ENCODE assay signal across 14 cellular contexts in genomic region chr11:20023082-20023426, GRCh38.
A peak's percentile ranks its signal among the peaks of the same experiment; 100 is the strongest.
DNase-seq lines count a peak whose midpoint lies in the region; ATAC-seq and TF ChIP-seq lines count a peak whose summit lies in the region.
"Had no signal": no experiment of that assay in that cellular context is flagged by ENCODE, and none has a peak within 500 bp of the region (broad histone marks: within the 10 kb centered on the region; RNA-seq: fewer than 3 reads in every experiment).

No MANE protein-coding gene starts in this region.

- no peak overlapping the region for H4K5ac ChIP-seq in mesendoderm (ENCODE audit: low read length)

- peak overlapping the region; percentile 16; the same call in 1 of the 2 replicates for H3K27ac ChIP-seq in ACC112 (ENCODE audit: low read depth, low read length)
- peak overlapping the region; percentile 81 for H3K27ac ChIP-seq in epithelial cell of prostate
- peak overlapping the region; percentile 97 for H3K27ac ChIP-seq in mesendoderm (ENCODE audit: low read depth, low read length)
- H3K27ac ChIP-seq: sigmoid colon, tibial nerve had no signal

- H2BK5ac ChIP-seq in mesendoderm (ENCODE audit: low read length), result peak overlapping the region; percentile 85

- H3K4me1 ChIP-seq in ACC112 (ENCODE audit: control insufficient read depth, insufficient read depth, low read length, unreplicated experiment) (peaks cover 17% of the 10 kb centered on the region), mesendoderm (ENCODE audit: control insufficient read depth, low read depth, low read length) (peaks cover 16% of the 10 kb centered on the region)

- no peak overlapping the region for H4K8ac ChIP-seq in mesendoderm (ENCODE audit: low read depth, low read length)

- H3K4me3 ChIP-seq in ACC112 (ENCODE audit: low read depth, low read length) (no peak overlapping the region), mesendoderm (ENCODE audit: low read length) (peak overlapping the region; percentile 74)
- H3K4me3 ChIP-seq: sigmoid colon, tibial nerve had no signal

- peaks cover 48% of the 10 kb centered on the region for H3K79me2 ChIP-seq in ACC112 (ENCODE audit: control insufficient read depth, insufficient read depth, low read length, unreplicated experiment)
- peaks cover 31% of the 10 kb centered on the region for H3K79me2 ChIP-seq in mesendoderm (ENCODE audit: control insufficient read depth, insufficient read depth, low read length)

- H3K9ac ChIP-seq in mesendoderm (ENCODE audit: low read length), result peak overlapping the region; percentile 76

- H2BK15ac ChIP-seq in mesendoderm (replicated peaks; ENCODE audit: low read depth), result peak overlapping the region; percentile 75

- peak overlapping the region; percentile 97 for H3K18ac ChIP-seq in mesendoderm (ENCODE audit: low read length)

- peak overlapping the region; percentile 78 for H3K4ac ChIP-seq in mesendoderm (ENCODE audit: low read depth, low read length)

- ATAC-seq in SK-N-SH treated with all-trans-retinoic acid at 6 μM for 48 hours, result peak; percentile 6; the same call in 2 of the 3 replicates

- H3K4me2 ChIP-seq in mesendoderm (ENCODE audit: low read length), result peak overlapping the region; percentile 71

- H3K27me3 ChIP-seq in ACC112 (ENCODE audit: insufficient read depth, low read length), result no peaks in the 10 kb centered on the region
- no peaks in the 10 kb centered on the region for H3K27me3 ChIP-seq in mesendoderm (ENCODE audit: insufficient read depth, low read length, poor library complexity)
- H3K27me3 ChIP-seq: sigmoid colon, tibial nerve had no signal

- no CpG with 5 or more reads among the region's 6 CpGs for WGBS in mesendoderm (ENCODE audit: extremely low coverage, insufficient coverage, low lambda C conversion rate)

- H3K36me3 ChIP-seq in ACC112 (ENCODE audit: insufficient read depth, low read length) (peaks cover 5% of the 10 kb centered on the region; the same call in 1 of the 2 replicates), mesendoderm (ENCODE audit: control insufficient read depth, insufficient read depth, low read length) (no peaks in the 10 kb centered on the region)
- H3K36me3 ChIP-seq: sigmoid colon, tibial nerve had no signal

- H2AFZ ChIP-seq in ACC112 (ENCODE audit: low read length, unreplicated experiment), result no peak overlapping the region

- peak overlapping the region; percentile 86 for H3K56ac ChIP-seq in mesendoderm (ENCODE audit: low read length)

- no peaks in the 10 kb centered on the region for H3K79me1 ChIP-seq in mesendoderm (ENCODE audit: low read length)

- no peak overlapping the region for H2AK5ac ChIP-seq in mesendoderm (ENCODE audit: low read length)

- H2BK120ac ChIP-seq in mesendoderm (ENCODE audit: low read depth, low read length), result peak overlapping the region; percentile 49

- H3K23ac ChIP-seq in mesendoderm (ENCODE audit: low read length), result no peak overlapping the region

- no peak for DNase-seq in epithelial cell of prostate (ENCODE audit: low read depth, low spot score)
- DNase-seq in mesendoderm, result no peak
- no peak for DNase-seq in NCI-H187 treated with DMSO at 0.1 percent for 48 hours (lab: John Stamatoyannopoulos, UW)
- no peak for DNase-seq in AG20443 (ENCODE audit: low spot score)
- DNase-seq in OCI-M1 (lab: John Stamatoyannopoulos, UW), result no peak
- DNase-seq in C1 segment of cervical spinal cord (lab: John Stamatoyannopoulos, UW), result no peak
- DNase-seq: effector CD8-positive, alpha-beta T cell; HCEC 1CT; NCI-H524 treated with DMSO at 0.1 percent for 48 hours; SHP77 treated with DMSO at 0.1 percent for 48 hours; sigmoid colon had no signal

TF ChIP-seq in SK-N-SH treated with all-trans-retinoic acid at 6 μM for 48 hours, 23 proteins besides CTCF, POLR2A, EP300 and RAD21:
- TF ChIP-seq ZNF70 (CRISPR knock-in tag; IDR thresholded peaks at IDR 0.05) (no peak), ZNF8 (CRISPR knock-in tag; IDR thresholded peaks at IDR 0.05) (no peak), ISL1 (CRISPR knock-in tag; IDR thresholded peaks at IDR 0.05) (no peak), GLIS3 (CRISPR knock-in tag; IDR thresholded peaks at IDR 0.05) (no peak)
TF ChIP-seq in SK-N-SH treated with all-trans-retinoic acid at 6 μM for 48 hours: peak in this region for 0.

Comparison
In these comparisons a context has a peak if more than half of its experiments do, and no peak if none do; other contexts are left out.
1. H3K27ac ChIP-seq: peak in every context shown above with its lines; median percentile 97 in mesendoderm; 81 in epithelial cell of prostate; 16 in ACC112.